23 cellular contexts compared by ENCODE assay signal in the genomic region with DNA sequence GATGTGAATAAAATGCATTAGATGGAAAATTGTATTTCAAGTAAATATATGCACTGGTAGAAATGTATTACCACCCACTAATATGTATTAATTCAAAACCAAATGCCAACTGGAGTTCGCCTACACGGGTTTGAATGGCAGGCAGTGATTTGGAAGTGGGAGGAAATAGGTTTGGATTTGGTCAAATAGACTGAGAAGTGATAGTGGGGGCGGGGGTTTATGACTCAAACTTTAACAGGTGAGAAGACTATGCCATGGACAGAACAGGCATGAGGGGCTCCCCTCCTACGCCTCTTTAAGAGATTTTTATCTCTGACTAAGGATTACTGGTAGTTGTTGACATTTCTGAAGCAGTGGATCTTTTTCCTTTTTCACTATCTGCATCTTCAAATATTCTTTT.
"Had no signal": no experiment of that assay in that cellular context is flagged by ENCODE, and none has a peak within 500 bp of the region (broad histone marks: within the 10 kb centered on the region; RNA-seq: fewer than 3 reads in every experiment).

No MANE protein-coding gene starts in this region.

- H3K4me3 ChIP-seq: left lung, lower lobe of right lung, psoas muscle, right atrium auricular region, right lobe of liver, smooth muscle cell, tibial nerve, uterus had no signal

- ATAC-seq: left colon; left lung; lower lobe of right lung; natural killer cell; psoas muscle; right lobe of liver; stimulated activated memory B cell treated with anti-CD40 and anti-IgM and Interleukin-4, amounts not matched to agents 10 μg/mL and 1 μg/mL and 100 μg/mL, for 72 hours; stimulated activated naive CD8-positive, alpha-beta T cell treated with anti-CD3 and anti-CD28 coated beads, Interleukin-15, amount 100 ng/mL, for 72 hours had no signal

- DNase-seq: hippocampal formation; left colon; left lung; lower lobe of right lung; mesendoderm; naive B cell; natural killer cell; nephron progenitor cell; psoas muscle; right lobe of liver; stimulated activated CD4-positive, alpha-beta T cell treated with anti-CD3 and anti-CD28 coated beads, Interleukin-1b, Interleukin-23, amount 100 ng/mL, for 48 hours; stimulated activated CD4-positive, alpha-beta T cell treated with anti-CD3 and anti-CD28 coated beads, Interleukin-2, amount 100 ng/mL, for 48 hours; stimulated activated CD4-positive, alpha-beta T cell treated with anti-CD3 and anti-CD28 coated beads, Interleukin-4, amount 100 ng/mL, for 4 hours; stimulated activated CD8-positive, alpha-beta memory T cell treated with anti-CD3 and anti-CD28 coated beads, Interleukin-4, amount 100 ng/mL, for 48 hours; stimulated activated naive CD4-positive, alpha-beta T cell treated with Interleukin-2 at 50 U/mL for 16 hours; stimulated activated naive CD8-positive, alpha-beta T cell treated with anti-CD3 and anti-CD28 coated beads, Interleukin-15, amount 100 ng/mL, for 72 hours; substantia nigra; uterus had no signal

- H3K36me3 ChIP-seq: left lung, lower lobe of right lung, right atrium auricular region, right lobe of liver, tibial nerve, uterus had no signal

- H3K4me1 ChIP-seq: left lung, lower lobe of right lung, parathyroid adenoma, psoas muscle, right atrium auricular region, right lobe of liver, uterus had no signal

- H2AFZ ChIP-seq: parathyroid adenoma had no signal

- H3K79me2 ChIP-seq: parathyroid adenoma had no signal

- H3K27ac ChIP-seq: left lung, lower lobe of right lung, parathyroid adenoma, psoas muscle, right atrium auricular region, right lobe of liver, tibial nerve, uterus had no signal

- H3K27me3 ChIP-seq: left lung, right atrium auricular region, right lobe of liver, tibial nerve, uterus had no signal

- H3K4me2 ChIP-seq: smooth muscle cell had no signal

- H3K9me3 ChIP-seq: left lung, lower lobe of right lung, psoas muscle, right atrium auricular region, right lobe of liver, tibial nerve, uterus had no signal
